Comparison of ENCODE assay signal across 8 cellular contexts in genomic region chr4:2008671-2008920, GRCh38. TPM values are rescaled to one million over a fixed set of nuclear protein-coding genes. Genes with fewer than 3 reads are reported as not detected.
A peak's percentile ranks its signal among the peaks of the same experiment; 100 is the strongest.
DNase-seq lines count a peak whose midpoint lies in the region; ATAC-seq and TF ChIP-seq lines count a peak whose summit lies in the region.

No MANE protein-coding gene starts in this region.

- TF ChIP-seq CTCF in astrocyte of the spinal cord (IDR thresholded peaks at IDR 0.05; ENCODE audit: low read depth, low read length) (no peak), left lung (IDR thresholded peaks at IDR 0.05) (no peak), tibial artery (IDR thresholded peaks at IDR 0.05) (no peak)

- H3K36me3 ChIP-seq in left lung (peaks cover 0 to 19% of the 10 kb centered on the region in 2 donors), tibial artery (peaks cover 2 to 24% (median 6%) of the 10 kb centered on the region in 3 donors)

- in situ Hi-C loops in astrocyte of the spinal cord (cut with HindIII; ENCODE audit: low sequenced_read_pairs): no loop called here

- H3K9me3 ChIP-seq in left lung (no peaks in the 10 kb centered on the region), tibial artery (no peaks in the 10 kb centered on the region)

- peak; percentile 11 to 14 for ATAC-seq in activated CD4-positive, CD25-positive, alpha-beta regulatory T cell treated with anti-CD3 and anti-CD28 coated beads, Interleukin-2, amount 50 U/mL, for 24 hours
- ATAC-seq in left lung (peak; percentile 6), GM18498 (IDR thresholded peaks at IDR 0.05; ENCODE audit: unreplicated experiment) (no peak)

- peak overlapping the region; percentile 93 to 99 for H3K27ac ChIP-seq in left lung
- H3K27ac ChIP-seq in tibial artery: peak overlapping the region; percentile 96 to 97

- H3K4me3 ChIP-seq in astrocyte of the spinal cord (ENCODE audit: low read depth, low read length) (peak overlapping the region; percentile 97), left lung (peak overlapping the region; percentile 90 to 98), tibial artery (peak overlapping the region; percentile 87 to 89)

- DNase-seq in activated CD4-positive, CD25-positive, alpha-beta regulatory T cell (lab: John Stamatoyannopoulos, UW): no peak
- no peak for DNase-seq in astrocyte of the spinal cord (ENCODE audit: low read depth, low spot score)
- no peak for DNase-seq in left lung
- no peak for DNase-seq in tibial artery
- no peak for DNase-seq in NCI-H2029 treated with DMSO at 0.1 percent for 48 hours (lab: John Stamatoyannopoulos, UW)
- DNase-seq in activated gamma-delta T cell (lab: John Stamatoyannopoulos, UW): no peak

- intact Hi-C loops in left lung (cut with DNase I): no loop called here
- intact Hi-C loops in tibial artery (cut with DNase I; ENCODE audit: low total_unique reads): loop anchor here (10.0 kb wide), 2 partner anchors 134 to 256 kb away; partner anchors contain the start of genes MXD4 and NSD2

- H3K27me3 ChIP-seq in left lung (no peaks in the 10 kb centered on the region), tibial artery (no peaks in the 10 kb centered on the region)

- H3K4me1 ChIP-seq in left lung (peaks cover 0 to 35% of the 10 kb centered on the region in 2 donors), tibial artery (peaks cover 0 to 35% (median 18%) of the 10 kb centered on the region in 4 donors)

RNA-seq across cellular contexts. Expression of gene NELFA, which starts 0.2 kb away (rescaled TPM):
- 10 to 100 TPM; 22.5 to 22.9 TPM for total RNA-seq in left lung

RNA-seq across cellular contexts. Expression of gene NAT8L, which starts 50.5 kb away (rescaled TPM):
- under 1 TPM; 0.23 to 0.24 TPM for total RNA-seq in left lung
